Comparison of ENCODE assay signal across 1 cellular context in genomic region chr12:14962180-14962579, GRCh38.
TF ChIP-seq lines count a peak whose summit lies in the region.

No MANE protein-coding gene starts in this region.

TF ChIP-seq in GM23338, 12 proteins besides CTCF, POLR2A, EP300 and RAD21 (continued from another document):
- TF ChIP-seq ZNF462 (CRISPR knock-in tag; IDR thresholded peaks at IDR 0.05) = no peak
